ENCODE assay signal across 22 cellular contexts in genomic region chr11:17252704-17253103, GRCh38.
"Had no signal": no experiment of that assay in that cellular context is flagged by ENCODE, and none has a peak within 500 bp of the region (broad histone marks: within the 10 kb centered on the region; RNA-seq: fewer than 3 reads in every experiment).

No MANE protein-coding gene starts in this region.

- DNase-seq: colonic mucosa; cortex of kidney; dermis blood vessel endothelial cell; dorsolateral prefrontal cortex; effector CD4-positive, alpha-beta T cell; effector CD8-positive, alpha-beta T cell; effector memory CD4-positive, alpha-beta T cell; effector memory CD8-positive, alpha-beta T cell; endodermal cell; erythroblast; esophagus squamous epithelium; foreskin keratinocyte; foreskin melanocyte; gastrocnemius medialis; glutamatergic neuron; head of caudate nucleus; heart left ventricle; heart right ventricle had no signal

- H3K9me3 ChIP-seq: colonic mucosa, esophagus muscularis mucosa, esophagus squamous epithelium, gastrocnemius medialis, gastroesophageal sphincter, heart left ventricle, heart right ventricle had no signal

- H3K4me3 Mint-ChIP-seq: dendritic cell treated with granulocyte-macrophage colony-stimulating factor and Interleukin-4, amounts not matched to agents 40 ng/mL and 50 ng/mL, for 4 days; effector memory CD8-positive, alpha-beta T cell; endodermal cell had no signal

- H3K9me3 Mint-ChIP-seq: dendritic cell treated with granulocyte-macrophage colony-stimulating factor and Interleukin-4, amounts not matched to agents 40 ng/mL and 50 ng/mL, for 4 days; effector memory CD8-positive, alpha-beta T cell; endodermal cell had no signal

- H3K4me1 Mint-ChIP-seq: endodermal cell had no signal

- H3K27ac Mint-ChIP-seq: dendritic cell treated with granulocyte-macrophage colony-stimulating factor and Interleukin-4, amounts not matched to agents 40 ng/mL and 50 ng/mL, for 4 days; effector memory CD8-positive, alpha-beta T cell; endodermal cell had no signal

- ATAC-seq: effector memory CD8-positive, alpha-beta T cell; esophagus mucosa; foreskin keratinocyte; gastrocnemius medialis; gastroesophageal sphincter; heart left ventricle; heart right ventricle had no signal
